Comparison of ENCODE assay signal across 11 cellular contexts in the genomic region with DNA sequence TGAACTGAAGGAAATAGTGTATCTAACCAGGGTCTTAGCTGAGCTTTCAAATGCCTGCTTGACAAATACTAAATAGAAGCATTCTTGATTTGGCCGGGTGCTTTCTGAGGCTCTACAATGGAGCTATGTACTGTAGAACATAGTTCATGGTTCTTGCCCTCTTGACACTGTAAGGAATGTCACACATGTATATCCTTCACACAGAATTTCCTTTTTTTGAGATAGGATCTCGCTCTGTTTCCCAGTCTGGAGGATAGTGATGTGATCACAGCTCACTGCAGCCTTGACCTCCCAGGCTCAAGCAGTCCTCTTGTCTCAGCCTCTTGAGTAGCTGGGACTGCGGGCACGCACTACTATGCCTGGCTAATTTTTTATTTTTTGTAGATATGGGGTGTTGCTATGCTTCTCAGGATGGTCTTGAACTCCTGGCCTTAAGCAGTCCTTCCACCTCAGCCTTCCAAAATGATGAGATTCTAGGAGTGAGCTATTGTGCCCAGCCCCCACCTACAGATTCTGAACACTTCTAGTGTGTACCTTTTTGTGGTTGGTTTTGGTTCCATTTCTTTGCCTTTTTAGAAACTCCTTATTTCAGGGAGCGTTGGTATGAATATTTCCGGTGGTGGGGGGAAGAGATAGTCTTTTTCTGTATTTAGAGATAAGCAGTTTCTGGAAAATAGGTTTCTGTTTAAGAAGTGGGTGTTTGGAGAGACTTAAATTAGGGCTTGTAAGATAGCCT. TPM values are rescaled to one million over a fixed set of nuclear protein-coding genes. Genes with fewer than 3 reads are reported as not detected.
DNase-seq lines count a peak whose midpoint lies in the region; ATAC-seq, FAIRE-seq and TF ChIP-seq lines count a peak whose summit lies in the region.
"Had no signal": no experiment of that assay in that cellular context is flagged by ENCODE, and none has a peak within 500 bp of the region (broad histone marks: within the 10 kb centered on the region; RNA-seq: fewer than 3 reads in every experiment).

No MANE protein-coding gene starts in this region.

- H3K27ac Mint-ChIP-seq in activated CD4-positive, alpha-beta T cell treated with anti-CD3 and anti-CD28 coated beads for 36 hours, result peak overlapping the region; percentile 26
- H3K27ac Mint-ChIP-seq in activated T-cell treated with anti-CD3 and anti-CD28 coated beads, Interleukin-2, amount 50 U/mL, for 72 hours, result peak overlapping the region; percentile 5

- CTCF ChIA-PET in activated CD4-positive, alpha-beta T cell treated with anti-CD3 and anti-CD28 coated beads for 36 hours (lab: Charles Lee), result interaction anchor here (0.7 to 1.2 kb wide), 7 partner anchors 9 to 55 kb away, joined by 3 to 5 read pairs (median 3); no protein-coding TSS in a partner anchor
- CTCF ChIA-PET in HepG2 (lab: Yijun Ruan, JAX; ENCODE audit: low intra/inter-chr PET ratio, low total read pairs), result no interaction called here

- H3K36me3 Mint-ChIP-seq in activated CD4-positive, alpha-beta T cell treated with anti-CD3 and anti-CD28 coated beads for 36 hours (ENCODE audit: low read depth), result peaks cover 13% of the 10 kb centered on the region
- H3K36me3 Mint-ChIP-seq in activated T-cell treated with anti-CD3 and anti-CD28 coated beads, Interleukin-2, amount 50 U/mL, for 72 hours (ENCODE audit: insufficient read depth in 2 of 2), result peaks cover 0 to 7% of the 10 kb centered on the region in 2 donors

- H3K4me1 ChIP-seq in HepG2 (ENCODE audit: insufficient read depth, low read length) (peaks cover 46% of the 10 kb centered on the region), subcutaneous abdominal adipose tissue (ENCODE audit: control insufficient read depth in 5 of 5, insufficient read depth in 5 of 5, low read length in 5 of 5) (peaks cover 11 to 71% (median 66%) of the 10 kb centered on the region in 5 donors), Karpas-422 (ENCODE audit: low read length) (peaks cover 50% of the 10 kb centered on the region)

- H3K27ac ChIP-seq in HepG2 (ENCODE audit: extremely low read length, insufficient read depth, low read length) (no peak overlapping the region), subcutaneous abdominal adipose tissue (ENCODE audit: low read depth, low read length) (peak overlapping the region; percentile 86), Karpas-422 (ENCODE audit: low read length) (no peak overlapping the region)

- TF ChIP-seq RAD21 in HepG2 (CRISPR knock-in tag; IDR thresholded peaks at IDR 0.05), result no peak

- no peaks in the 10 kb centered on the region for H3K27me3 Mint-ChIP-seq in activated CD4-positive, alpha-beta T cell treated with anti-CD3 and anti-CD28 coated beads for 36 hours
- H3K27me3 Mint-ChIP-seq in activated T-cell treated with anti-CD3 and anti-CD28 coated beads, Interleukin-2, amount 50 U/mL, for 72 hours (ENCODE audit: low read depth), result no peaks in the 10 kb centered on the region

- peak; percentile 26 for FAIRE-seq in HepG2 (lab: Jason Lieb, UNC)
- FAIRE-seq: A204.1, TTC549 had no signal

- no peaks in the 10 kb centered on the region for H3K9me3 Mint-ChIP-seq in activated CD4-positive, alpha-beta T cell treated with anti-CD3 and anti-CD28 coated beads for 36 hours (ENCODE audit: low read depth)
- no peaks in the 10 kb centered on the region for H3K9me3 Mint-ChIP-seq in activated T-cell treated with anti-CD3 and anti-CD28 coated beads, Interleukin-2, amount 50 U/mL, for 72 hours

- H3K4me1 Mint-ChIP-seq in activated CD4-positive, alpha-beta T cell treated with anti-CD3 and anti-CD28 coated beads for 36 hours, result peaks cover 76% of the 10 kb centered on the region
- H3K4me1 Mint-ChIP-seq in activated T-cell treated with anti-CD3 and anti-CD28 coated beads, Interleukin-2, amount 50 U/mL, for 72 hours (ENCODE audit: low read depth), result peaks cover 53% of the 10 kb centered on the region

- H3K79me2 ChIP-seq in HepG2 (ENCODE audit: insufficient read depth, low read length), result peaks cover 49% of the 10 kb centered on the region
- peaks cover 84% of the 10 kb centered on the region for H3K79me2 ChIP-seq in Karpas-422 (ENCODE audit: low read length)

- no peaks in the 10 kb centered on the region for H3K9me2 ChIP-seq in Karpas-422 (replicated peaks; ENCODE audit: insufficient read depth, low read length)

- H3K27me3 ChIP-seq in HepG2 (ENCODE audit: control insufficient read depth in 1 of 2, insufficient read depth in 2 of 2, low read length in 2 of 2), result no peaks in the 10 kb centered on the region
- H3K27me3 ChIP-seq in subcutaneous abdominal adipose tissue (ENCODE audit: control insufficient read depth in 5 of 5, insufficient read depth in 4 of 5, low read length in 5 of 5), result no peaks in the 10 kb centered on the region
- H3K27me3 ChIP-seq in Karpas-422 (ENCODE audit: low read length), result no peaks in the 10 kb centered on the region

- POLR2A ChIA-PET in activated CD4-positive, alpha-beta T cell treated with anti-CD3 and anti-CD28 coated beads for 36 hours (lab: Charles Lee), result interaction anchor here (0.7 to 1.9 kb wide), 7 partner anchors 15 to 418 kb away, joined by 3 to 8 read pairs (median 4); partner anchors contain the start of gene ZCCHC8
- POLR2A ChIA-PET in HepG2 (lab: Yijun Ruan, JAX), result interaction anchor here (2.9 kb wide), 1 partner anchor 14 kb away, joined by 9 read pairs; no protein-coding TSS in a partner anchor

- peak; percentile 7 for ATAC-seq in activated CD4-positive, alpha-beta T cell treated with anti-CD3 and anti-CD28 coated beads for 36 hours
- no peak for ATAC-seq in activated T-cell treated with anti-CD3 and anti-CD28 coated beads, Interleukin-2, amount 50 U/mL, for 72 hours (replicated peaks in 1 of 2)
- no peak for ATAC-seq in HepG2
- no peak for ATAC-seq in GM18498 (IDR thresholded peaks at IDR 0.05; ENCODE audit: unreplicated experiment)

- TF ChIP-seq EP300 in HepG2 (IDR thresholded peaks at IDR 0.05; ENCODE audit: low read depth in 2 of 2, low read length in 2 of 2), result no peak
- TF ChIP-seq EP300 in HepG2 (CRISPR knock-in tag; IDR thresholded peaks at IDR 0.05; ENCODE audit: borderline replicate concordance), result no peak

- no peaks in the 10 kb centered on the region for H3K9me3 ChIP-seq in HepG2 (ENCODE audit: low read length)
- H3K9me3 ChIP-seq in subcutaneous abdominal adipose tissue (ENCODE audit: control insufficient read depth in 5 of 5, low read length in 5 of 5), result no peaks in the 10 kb centered on the region
- no peaks in the 10 kb centered on the region for H3K9me3 ChIP-seq in Karpas-422 (ENCODE audit: low read length)

- H3K9ac ChIP-seq in HepG2 (ENCODE audit: insufficient read depth, low read depth, low read length) (no peak overlapping the region), subcutaneous abdominal adipose tissue (ENCODE audit: low read length in 5 of 5) (peak overlapping the region in 3 of 5 donors; percentile 73 to 94 (median 78)), Karpas-422 (ENCODE audit: low read length) (no peak overlapping the region)

- intact Hi-C loops in activated CD4-positive, alpha-beta T cell treated with anti-CD3 and anti-CD28 coated beads for 36 hours (cut with DNase I, micrococcal nuclease), result loop anchor here (1.0 to 10.0 kb wide), 4 partner anchors 26 to 812 kb away; partner anchors contain the start of genes KDM2B (in 1 of the 2), VPS37B (in 1 of the 2) and ZCCHC8 (in 1 of the 2)
- intact Hi-C loops in HepG2 (cut with micrococcal nuclease; ENCODE audit: unreplicated experiment), result no loop called here

- peaks cover 17% of the 10 kb centered on the region for H4K20me1 ChIP-seq in HepG2 (ENCODE audit: insufficient read depth, low read length)
- peaks cover 18% of the 10 kb centered on the region; the same call in 1 of the 2 replicates for H4K20me1 ChIP-seq in Karpas-422 (ENCODE audit: insufficient read depth, low read depth, low read length)

- no peak overlapping the region for H3K4me3 ChIP-seq in HepG2 (replicated peaks in 1 of 3; ENCODE audit: insufficient read depth in 1 of 3, low read depth in 2 of 3, low read length in 3 of 3)
- H3K4me3 ChIP-seq in subcutaneous abdominal adipose tissue (ENCODE audit: low read depth in 1 of 5, low read length in 5 of 5), result peak overlapping the region; percentile 19 to 91 (median 87)
- no peak overlapping the region for H3K4me3 ChIP-seq in Karpas-422 (ENCODE audit: low read length)

- 90% methylated on average over 6 of the region's 6 CpGs for WGBS in HepG2 (ENCODE audit: low lambda C conversion rate)

- 0 out of 2 replicates have a peak overlapping the region, but pooled peaks have one; percentile 1 for H3K4me2 ChIP-seq in HepG2 (ENCODE audit: low read depth, low read length)
- H3K4me2 ChIP-seq in Karpas-422 (ENCODE audit: low read depth, low read length, poor library complexity, severe bottlenecking), result no peak overlapping the region

- BruUV-seq in HepG2 (replicated peaks; lab: Mats Ljungman, UMichigan), result no TSS peak

- H3K36me3 ChIP-seq in HepG2 (replicated peaks in 1 of 2; ENCODE audit: control insufficient read depth in 1 of 2, insufficient read depth in 2 of 2, low read length in 2 of 2) (peaks cover 6 to 33% of the 10 kb centered on the region in 2 experiments; a peak in 4 of 5 replicates), subcutaneous abdominal adipose tissue (ENCODE audit: control insufficient read depth in 5 of 5, insufficient read depth in 5 of 5, low read length in 5 of 5) (peaks cover 0 to 18% (median 15%) of the 10 kb centered on the region in 5 donors), Karpas-422 (ENCODE audit: insufficient read depth, low read length) (peaks cover 12% of the 10 kb centered on the region)

- peak overlapping the region; percentile 42 for H3K4me3 Mint-ChIP-seq in activated CD4-positive, alpha-beta T cell treated with anti-CD3 and anti-CD28 coated beads for 36 hours
- H3K4me3 Mint-ChIP-seq in activated T-cell treated with anti-CD3 and anti-CD28 coated beads, Interleukin-2, amount 50 U/mL, for 72 hours, result peak overlapping the region; percentile 75 to 92

- no peak overlapping the region for H2AFZ ChIP-seq in HepG2 (ENCODE audit: low read length)
- H2AFZ ChIP-seq in Karpas-422 (ENCODE audit: low read length), result no peak overlapping the region

- peak; percentile 44 for DNase-seq in activated CD4-positive, alpha-beta T cell treated with anti-CD3 and anti-CD28 coated beads for 36 hours
- no peak for DNase-seq in activated CD4-positive, alpha-beta T cell treated with anti-CD3 and anti-CD28 coated beads for 1 hour
- no peak for DNase-seq in activated T-cell treated with anti-CD3 and anti-CD28 coated beads, Interleukin-2, amount 50 U/mL, for 72 hours
- no peak for DNase-seq in HepG2 (ENCODE audit: low spot score)
- DNase-seq in NCI-H146 (lab: John Stamatoyannopoulos, UW), result no peak
- no peak for DNase-seq in Karpas-422
- DNase-seq: NCI-H1417 had no signal

- in situ Hi-C loops in HepG2 (cut with HindIII; ENCODE audit: extremely low pct_ligation_motif_present, low pct_unique_long_range_greater_than_20kb), result no loop called here

- TF ChIP-seq CTCF in HepG2 (CRISPR knock-in tag; IDR thresholded peaks at IDR 0.05), result no peak

- no peak for TF ChIP-seq POLR2A in HepG2 (IDR thresholded peaks at IDR 0.05; ENCODE audit: insufficient read depth in 1 of 2, low read depth in 2 of 2, low read length in 2 of 2)

RNA-seq across cellular contexts. Expression of gene MLXIP, which starts 4.2 kb away (rescaled TPM):
- total RNA-seq in activated CD4-positive, alpha-beta T cell treated with anti-CD3 and anti-CD28 coated beads for 36 hours, result 10 to 100 TPM; 17.7 to 26.4 TPM
- total RNA-seq in activated T-cell treated with anti-CD3 and anti-CD28 coated beads, Interleukin-2, amount 50 U/mL, for 72 hours, result 10 to 100 TPM; 17.1 to 17.5 TPM
- 4.4 and 5.3 TPM in 2 replicates for total RNA-seq in HepG2 (2016; rRNA removed; fragmentation: Illumina TruSeq; extraction: Trizol)
- 23.5 and 32.3 TPM in 2 replicates for total RNA-seq in HepG2 (2016; cell fraction: cytosol; rRNA removed; fragmentation: Illumina TruSeq; extraction: Trizol; ENCODE audit: low read depth)
- total RNA-seq in HepG2 (2016; cell fraction: insoluble cytoplasmic fraction; rRNA removed; fragmentation: Illumina TruSeq; extraction: Trizol), result 4.0 and 6.0 TPM in 2 replicates
- total RNA-seq in HepG2 (2016; cell fraction: membrane; rRNA removed; fragmentation: Illumina TruSeq; extraction: Trizol), result 9.3 and 10.6 TPM in 2 replicates
- total RNA-seq in HepG2 (2016; cell fraction: nucleus; rRNA removed; fragmentation: Illumina TruSeq; extraction: Trizol), result 7.4 and 8.4 TPM in 2 replicates
- 6.3 and 6.7 TPM in 2 replicates for polyA plus RNA-seq in HepG2 (2011; rRNA removed)
- polyA plus RNA-seq in HepG2 (2011; cell fraction: cytosol; rRNA removed), result 2.2 and 2.4 TPM in 2 replicates
- 25.4 and 79.6 TPM in 2 replicates for polyA plus RNA-seq in HepG2 (2011; cell fraction: nucleus; rRNA removed)
- polyA plus RNA-seq in HepG2 (2012), result 10.8 and 14.9 TPM in 2 replicates
- 8.7 and 8.8 TPM in 2 replicates for polyA plus RNA-seq in HepG2 (2016; cell fraction: cytosol; fragmentation: Illumina TruSeq; extraction: Trizol; ENCODE audit: low read depth)
- polyA plus RNA-seq in HepG2 (2016; cell fraction: insoluble cytoplasmic fraction; fragmentation: Illumina TruSeq; extraction: Trizol; ENCODE audit: low read depth), result 6.2 and 10.8 TPM in 2 replicates
- polyA plus RNA-seq in HepG2 (2016; cell fraction: membrane; fragmentation: Illumina TruSeq; extraction: Trizol; ENCODE audit: low read depth), result 12.2 and 13.1 TPM in 2 replicates
- polyA plus RNA-seq in HepG2 (2016; cell fraction: nucleus; fragmentation: Illumina TruSeq; extraction: Trizol; ENCODE audit: insufficient read depth, low read depth), result 23.5 and 26.5 TPM in 2 replicates
- polyA minus RNA-seq in HepG2 (2011; rRNA and poly(A)+ RNA removed; ENCODE audit: low replicate concordance), result 10.1 and 18.6 TPM in 2 replicates
- 6.0 and 7.2 TPM in 2 replicates for polyA minus RNA-seq in HepG2 (2011; cell fraction: cytosol; rRNA and poly(A)+ RNA removed)
- polyA minus RNA-seq in HepG2 (2011; cell fraction: nucleus; rRNA and poly(A)+ RNA removed), result 12.4 and 12.6 TPM in 2 replicates
- 13.8 and 14.8 TPM in 2 replicates for total RNA-seq in Karpas-422 (2014; rRNA removed; shearing (Covaris generic); ENCODE audit: low replicate concordance)

Comparison
In these comparisons a context has a peak if more than half of its experiments do, and no peak if none do; other contexts are left out.
1. H3K4me3 ChIP-seq: peak in subcutaneous abdominal adipose tissue (5 of 5); none in HepG2 (0 of 3) and Karpas-422 (single experiment).
2. H3K9ac ChIP-seq: peak in subcutaneous abdominal adipose tissue (3 of 5); none in HepG2 (single experiment) and Karpas-422 (single experiment).